Comparison of ENCODE assay signal across 8 cellular contexts in the genomic region with DNA sequence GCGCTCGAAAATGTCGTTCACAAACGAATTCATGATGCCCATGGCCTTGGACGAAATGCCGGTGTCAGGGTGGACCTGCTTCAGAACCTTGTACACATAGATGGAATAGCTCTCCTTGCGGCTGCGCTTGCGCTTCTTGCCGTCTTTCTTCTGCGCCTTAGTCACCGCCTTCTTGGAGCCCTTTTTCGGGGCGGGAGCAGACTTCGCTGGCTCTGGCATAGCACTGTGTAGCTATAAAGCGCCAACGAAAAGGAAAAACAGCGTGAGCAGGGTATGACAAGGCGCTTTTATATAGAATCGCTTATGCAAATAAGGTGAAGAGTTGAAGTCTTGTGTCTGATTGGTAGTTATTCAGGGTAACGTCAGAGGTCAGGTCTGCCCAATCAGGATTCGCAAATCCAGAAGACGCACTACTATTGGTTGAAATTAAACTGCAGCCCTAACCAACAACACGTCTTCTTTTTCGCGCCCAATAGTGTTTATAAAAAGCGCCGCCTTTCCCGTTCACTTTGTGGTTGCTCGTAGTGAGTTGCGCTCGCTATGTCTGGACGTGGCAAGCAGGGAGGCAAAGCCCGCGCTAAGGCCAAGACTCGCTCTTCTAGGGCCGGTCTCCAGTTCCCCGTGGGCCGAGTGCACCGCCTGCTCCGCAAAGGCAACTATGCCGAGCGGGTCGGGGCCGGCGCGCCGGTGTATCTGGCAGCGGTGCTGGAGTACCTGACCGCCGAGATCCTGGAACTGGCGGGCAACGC.
DNase-seq lines count a peak whose midpoint lies in the region; TF ChIP-seq lines count a peak whose summit lies in the region.

No MANE protein-coding gene starts in this region.

- no peaks in the 10 kb centered on the region for H3F3A ChIP-seq in neural cell (ENCODE audit: insufficient read depth, low read length, poor library complexity, severe bottlenecking)

- TF ChIP-seq CTCF in LNCaP clone FGC (IDR thresholded peaks at IDR 0.05; ENCODE audit: control insufficient read depth, extremely low read depth, insufficient read depth) (no peak), foreskin fibroblast (IDR thresholded peaks at IDR 0.05; ENCODE audit: low read depth, low read length) (no peak), neural cell (IDR thresholded peaks at IDR 0.05; ENCODE audit: poor library complexity, severe bottlenecking) (peak; percentile 17), stomach (IDR thresholded peaks at IDR 0.05) (no peak)

- H3K4me1 ChIP-seq in stomach = peaks cover 0 to 34% (median 18%) of the 10 kb centered on the region in 4 donors

- DNase-seq in EH (ENCODE audit: low read depth) = peak; percentile 100
- peak; percentile 99 for DNase-seq in H4 (ENCODE audit: low spot score)
- DNase-seq in LNCaP clone FGC (ENCODE audit: low read depth) = peak; percentile 100
- peak; percentile 100 for DNase-seq in RPMI7951 (ENCODE audit: low read depth)
- DNase-seq in activated T-helper 2 cell treated with anti-CD3 and anti-CD28 coated beads, Interferon-gamma antibody, Interleukin-2, Interleukin-4, amounts not matched to agents 10 μg/mL and 5 μg/mL and 100 μg/mL, durations not matched to agents 14 hours and 24 hours and 36 hours (ENCODE audit: low spot score) = peak; percentile 95
- DNase-seq in foreskin fibroblast = peak; percentile 99
- peak; percentile 87 for DNase-seq in stomach

- H3K27ac Mint-ChIP-seq in activated T-helper 2 cell treated with anti-CD3 and anti-CD28 coated beads, Interferon-gamma antibody, Interleukin-2, Interleukin-4, amounts not matched to agents 10 μg/mL and 5 μg/mL and 100 μg/mL, durations not matched to agents 14 hours and 24 hours and 36 hours = no peak overlapping the region

- H4K20me1 ChIP-seq in neural cell (ENCODE audit: insufficient read depth) = no peaks in the 10 kb centered on the region

- H3K9me3 ChIP-seq in neural cell (ENCODE audit: low read length) (no peaks in the 10 kb centered on the region), stomach (no peaks in the 10 kb centered on the region)

- intact Hi-C loops in activated T-helper 2 cell treated with anti-CD3 and anti-CD28 coated beads, Interferon-gamma antibody, Interleukin-2, Interleukin-4, amounts not matched to agents 10 μg/mL and 5 μg/mL and 100 μg/mL, durations not matched to agents 14 hours and 24 hours and 36 hours (cut with micrococcal nuclease) = loop anchor here (1.0 to 10.0 kb wide), 10 partner anchors 9 to 1732 kb away; a partner anchor contains a TSS
- intact Hi-C loops in stomach (cut with DNase I; ENCODE audit: low total_unique reads) = no loop called here

- WGBS in stomach, 5 donors = 0 to 2% (median 1%) methylated on average over 35 to 53 of the region's 53 CpGs

- no peaks in the 10 kb centered on the region for H3K27me3 Mint-ChIP-seq in activated T-helper 2 cell treated with anti-CD3 and anti-CD28 coated beads, Interferon-gamma antibody, Interleukin-2, Interleukin-4, amounts not matched to agents 10 μg/mL and 5 μg/mL and 100 μg/mL, durations not matched to agents 14 hours and 24 hours and 36 hours (ENCODE audit: low read depth)

- peak overlapping the region; percentile 86 for H3K4me2 ChIP-seq in neural cell (ENCODE audit: low read length)

- no peak overlapping the region for H3K4me3 Mint-ChIP-seq in activated T-helper 2 cell treated with anti-CD3 and anti-CD28 coated beads, Interferon-gamma antibody, Interleukin-2, Interleukin-4, amounts not matched to agents 10 μg/mL and 5 μg/mL and 100 μg/mL, durations not matched to agents 14 hours and 24 hours and 36 hours (ENCODE audit: low read depth)

- H3K4me1 Mint-ChIP-seq in activated T-helper 2 cell treated with anti-CD3 and anti-CD28 coated beads, Interferon-gamma antibody, Interleukin-2, Interleukin-4, amounts not matched to agents 10 μg/mL and 5 μg/mL and 100 μg/mL, durations not matched to agents 14 hours and 24 hours and 36 hours (ENCODE audit: low read depth) = peaks cover 38% of the 10 kb centered on the region

- no peaks in the 10 kb centered on the region for H3K36me3 Mint-ChIP-seq in activated T-helper 2 cell treated with anti-CD3 and anti-CD28 coated beads, Interferon-gamma antibody, Interleukin-2, Interleukin-4, amounts not matched to agents 10 μg/mL and 5 μg/mL and 100 μg/mL, durations not matched to agents 14 hours and 24 hours and 36 hours (ENCODE audit: low read depth)

- peak in 2 of 4 donors; percentile 62 to 89 for TF ChIP-seq POLR2A in stomach (IDR thresholded peaks at IDR 0.05)

- no peaks in the 10 kb centered on the region for H3K9me2 ChIP-seq in neural cell (ENCODE audit: insufficient read depth, low read length)

- TF ChIP-seq RAD21 in neural cell (conservative IDR thresholded peaks at IDR 0.05) = no peak

- H3K36me3 ChIP-seq in neural cell (ENCODE audit: insufficient read depth, low read length) = no peaks in the 10 kb centered on the region
- H3K36me3 ChIP-seq in stomach = no peaks in the 10 kb centered on the region

- TF ChIP-seq EP300 in neural cell (conservative IDR thresholded peaks at IDR 0.05; ENCODE audit: poor library complexity, severe bottlenecking) = peak; percentile 15
- no peak for TF ChIP-seq EP300 in stomach (IDR thresholded peaks at IDR 0.05)

- H3K79me2 ChIP-seq in neural cell (replicated peaks; ENCODE audit: insufficient read depth, low read length) = no peaks in the 10 kb centered on the region

- peak overlapping the region; percentile 54 for H3K9ac ChIP-seq in neural cell (ENCODE audit: low read length)

- no peak overlapping the region for H2AFZ ChIP-seq in neural cell (ENCODE audit: low read depth, low read length)

- H3K27ac ChIP-seq in neural cell (ENCODE audit: low read length) (peak overlapping the region; percentile 66), stomach (peak overlapping the region; percentile 83 to 96 (median 90))

- H3K4me3 ChIP-seq in LNCaP clone FGC (ENCODE audit: low read depth, low read length) (peak overlapping the region; percentile 72), foreskin fibroblast (ENCODE audit: low read depth in 1 of 2, low read length in 2 of 2) (peak overlapping the region; percentile 56 to 63), neural cell (ENCODE audit: low read length) (peak overlapping the region; percentile 76), stomach (peak overlapping the region; percentile 47 to 58 (median 54))

- no peaks in the 10 kb centered on the region for H3K9me3 Mint-ChIP-seq in activated T-helper 2 cell treated with anti-CD3 and anti-CD28 coated beads, Interferon-gamma antibody, Interleukin-2, Interleukin-4, amounts not matched to agents 10 μg/mL and 5 μg/mL and 100 μg/mL, durations not matched to agents 14 hours and 24 hours and 36 hours

- no peaks in the 10 kb centered on the region for H3K27me3 ChIP-seq in neural cell (ENCODE audit: insufficient read depth, low read depth, low read length)
- peaks cover 0 to 5% (median 0%) of the 10 kb centered on the region in 3 donors for H3K27me3 ChIP-seq in stomach

TF ChIP-seq in neural cell, 6 proteins besides CTCF, POLR2A, EP300 and RAD21:
- TF ChIP-seq POLR2AphosphoS5 (IDR thresholded peaks at IDR 0.05) (peak; percentile 92), EZH2 (IDR thresholded peaks at IDR 0.05; ENCODE audit: borderline replicate concordance, insufficient read depth, low read length, poor library complexity, severe bottlenecking) (no peak), TAF1 (IDR thresholded peaks at IDR 0.05; ENCODE audit: low read depth) (peak; percentile 53), MXI1 (conservative IDR thresholded peaks at IDR 0.05; ENCODE audit: poor library complexity, severe bottlenecking) (peak; percentile 91)

Comparison
In these comparisons a context has a peak if more than half of its experiments do, and no peak if none do; other contexts are left out.
1. Peak in every context shown above with its lines: DNase-seq, H3K4me3 ChIP-seq and H3K27ac ChIP-seq.